Comparison of ENCODE assay signal across 9 cellular contexts in the genomic region with DNA sequence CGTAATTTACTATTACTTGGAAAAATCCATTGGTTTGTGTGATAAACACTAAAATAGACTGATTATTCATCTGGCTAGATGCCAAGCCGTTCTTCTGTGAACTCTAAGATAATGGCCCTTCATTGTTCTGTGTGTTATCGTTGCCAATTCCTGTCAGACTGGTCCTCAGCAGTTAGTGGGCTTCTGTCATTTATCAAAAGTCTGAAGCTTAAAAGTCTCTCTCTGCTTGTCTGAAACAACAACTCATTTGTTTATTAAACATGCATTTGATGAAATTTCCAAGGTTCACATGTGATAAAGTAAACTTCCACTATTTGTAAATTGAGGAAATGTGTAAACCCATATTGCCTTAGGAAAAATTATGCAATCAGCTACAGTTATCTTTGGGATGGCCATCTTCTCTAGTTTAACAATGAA. TPM values are rescaled to one million over a fixed set of nuclear protein-coding genes. Genes with fewer than 3 reads are reported as not detected.
A peak's percentile ranks its signal among the peaks of the same experiment; 100 is the strongest.
DNase-seq lines count a peak whose midpoint lies in the region; ATAC-seq and TF ChIP-seq lines count a peak whose summit lies in the region.
"Had no signal": no experiment of that assay in that cellular context is flagged by ENCODE, and none has a peak within 500 bp of the region (broad histone marks: within the 10 kb centered on the region; RNA-seq: fewer than 3 reads in every experiment).

No MANE protein-coding gene starts in this region.

- H3K36me3 Mint-ChIP-seq in glutamatergic neuron (ENCODE audit: unreplicated experiment), result no peaks in the 10 kb centered on the region

- TF ChIP-seq POLR2A in gastrocnemius medialis (IDR thresholded peaks at IDR 0.05), result no peak

- peak; percentile 37; the same call in 1 of the 2 replicates for TF ChIP-seq EP300 in Ishikawa (IDR thresholded peaks at IDR 0.05; ENCODE audit: borderline replicate concordance)

- H3K9me3 ChIP-seq in gastrocnemius medialis, result no peaks in the 10 kb centered on the region
- H3K9me3 ChIP-seq: body of pancreas had no signal

- peaks cover 0 to 5% of the 10 kb centered on the region in 2 donors for H3K4me1 ChIP-seq in gastrocnemius medialis

- H3K9me3 Mint-ChIP-seq in glutamatergic neuron (ENCODE audit: unreplicated experiment), result no peaks in the 10 kb centered on the region
- H3K9me3 Mint-ChIP-seq: activated CD4-positive, alpha-beta memory T cell treated with anti-CD3 and anti-CD28 coated beads, Interleukin-2, amount 10 ng/mL, durations not matched to agents 7 days and 5 days had no signal

- no peaks in the 10 kb centered on the region for H3K27me3 ChIP-seq in gastrocnemius medialis
- H3K27me3 ChIP-seq: body of pancreas had no signal

- H3K4me3 Mint-ChIP-seq in glutamatergic neuron (ENCODE audit: unreplicated experiment), result no peak overlapping the region
- H3K4me3 Mint-ChIP-seq: activated CD4-positive, alpha-beta memory T cell treated with anti-CD3 and anti-CD28 coated beads, Interleukin-2, amount 10 ng/mL, durations not matched to agents 7 days and 5 days had no signal

- H3K27ac ChIP-seq in gastrocnemius medialis, result no peak overlapping the region
- H3K27ac ChIP-seq: body of pancreas had no signal

- H3K27ac Mint-ChIP-seq in glutamatergic neuron (ENCODE audit: unreplicated experiment), result no peak overlapping the region
- H3K27ac Mint-ChIP-seq: activated CD4-positive, alpha-beta memory T cell treated with anti-CD3 and anti-CD28 coated beads, Interleukin-2, amount 10 ng/mL, durations not matched to agents 7 days and 5 days had no signal

- no peak overlapping the region for H3K4me3 ChIP-seq in gastrocnemius medialis
- H3K4me3 ChIP-seq: body of pancreas had no signal

- peaks cover 4% of the 10 kb centered on the region for H3K4me1 Mint-ChIP-seq in glutamatergic neuron (ENCODE audit: low read depth, unreplicated experiment)

- no peaks in the 10 kb centered on the region for H3K36me3 ChIP-seq in gastrocnemius medialis

- DNase-seq in NCI-H510A treated with DMSO at 0.1 percent for 48 hours (lab: John Stamatoyannopoulos, UW) (peak; percentile 87), dermis microvascular lymphatic vessel endothelial cell (ENCODE audit: low read depth in 2 of 2) (peak; percentile 97 to 100), gastrocnemius medialis (no peak), HCEC 1CT (no peak), glutamatergic neuron (no peak), D341Med (ENCODE audit: low spot score) (no peak)
- DNase-seq: activated CD4-positive, alpha-beta memory T cell treated with anti-CD3 and anti-CD28 coated beads, Interleukin-2, amount 10 ng/mL, durations not matched to agents 7 days and 5 days; body of pancreas had no signal

- TF ChIP-seq RAD21 in Ishikawa (IDR thresholded peaks at IDR 0.05; ENCODE audit: low read depth), result no peak

- in situ Hi-C loops in gastrocnemius medialis (cut with MboI; ENCODE audit: low sequenced_read_pairs in 4 of 4), result no loop called here

- ATAC-seq in gastrocnemius medialis, result peak; percentile 66 to 68
- ATAC-seq: body of pancreas had no signal

- TF ChIP-seq CTCF in gastrocnemius medialis (IDR thresholded peaks at IDR 0.05 in 4 of 5, conservative IDR thresholded peaks at IDR 0.05 in 1 of 5), result no peak
- no peak for TF ChIP-seq CTCF in glutamatergic neuron (IDR thresholded peaks at IDR 0.05; ENCODE audit: partially characterized antibody, unreplicated experiment)

- H3K27me3 Mint-ChIP-seq in glutamatergic neuron (ENCODE audit: unreplicated experiment), result no peaks in the 10 kb centered on the region

- intact Hi-C loops in gastrocnemius medialis (cut with DNase I; ENCODE audit: low total_unique reads), result no loop called here

TF ChIP-seq in Ishikawa, 13 proteins besides CTCF, POLR2A, EP300 and RAD21:
- TF ChIP-seq CEBPB (IDR thresholded peaks at IDR 0.05), result peak; percentile 49; the same call in 1 of the 2 replicates
- TF ChIP-seq TCF12 (IDR thresholded peaks at IDR 0.05; ENCODE audit: low read depth), result no peak; the same call in 1 of the 2 replicates
- TF ChIP-seq NFIC (IDR thresholded peaks at IDR 0.05), result peak; percentile 89
- TF ChIP-seq, protein P1, sequence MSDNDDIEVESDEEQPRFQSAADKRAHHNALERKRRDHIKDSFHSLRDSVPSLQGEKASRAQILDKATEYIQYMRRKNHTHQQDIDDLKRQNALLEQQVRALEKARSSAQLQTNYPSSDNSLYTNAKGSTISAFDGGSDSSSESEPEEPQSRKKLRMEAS (IDR thresholded peaks at IDR 0.05), result no peak

RNA-seq across cellular contexts. Expression of a gene that starts 21.1 kb away (rescaled TPM):
- total RNA-seq in dermis microvascular lymphatic vessel endothelial cell (60.4 and 90.6 TPM in 2 replicates), gastrocnemius medialis (100 to 1,000 TPM in 3 of 4 donors, 10 to 100 TPM in 1; 95.7 to 140 (median 115) TPM), glutamatergic neuron (ENCODE audit: unreplicated experiment) (71.7 TPM)

Comparison
In these comparisons a context has a peak if more than half of its experiments do, and no peak if none do; other contexts are left out.
1. DNase-seq: peak in NCI-H510A treated with DMSO at 0.1 percent for 48 hours (single experiment) and dermis microvascular lymphatic vessel endothelial cell (2 of 2); none in gastrocnemius medialis (0 of 2), HCEC 1CT (single experiment), glutamatergic neuron (single experiment) and D341Med (single experiment).